8 cellular contexts compared by ENCODE assay signal in the genomic region with DNA sequence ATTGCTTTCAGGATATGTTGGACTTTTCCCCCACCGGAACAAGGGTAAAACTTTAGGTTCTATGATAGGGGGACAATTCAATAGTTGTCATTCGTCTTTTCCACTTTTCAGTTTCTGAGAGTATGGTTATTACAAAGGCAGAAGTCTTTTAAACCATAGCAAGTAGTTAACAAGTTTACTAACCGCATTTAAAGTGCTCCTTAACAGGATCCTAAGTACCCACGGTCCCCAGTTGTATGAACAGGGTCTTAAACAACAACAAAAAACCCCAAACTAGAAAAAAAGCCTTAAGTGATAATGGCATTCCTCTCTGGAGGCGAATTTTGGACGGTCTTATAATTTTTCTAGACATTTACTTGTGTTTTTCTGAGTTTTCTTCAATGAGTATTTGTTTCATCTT. TPM values are rescaled to one million over a fixed set of nuclear protein-coding genes. Genes with fewer than 3 reads are reported as not detected.
DNase-seq lines count a peak whose midpoint lies in the region; ATAC-seq and TF ChIP-seq lines count a peak whose summit lies in the region.

No MANE protein-coding gene starts in this region.

- H3K4me1 ChIP-seq in iPS-20b (ENCODE audit: insufficient read depth, low read length) (peaks cover 5% of the 10 kb centered on the region; the same call in 1 of the 2 replicates), stomach (peaks cover 0 to 53% (median 23%) of the 10 kb centered on the region in 4 donors)

- no peak for TF ChIP-seq CTCF in stomach (IDR thresholded peaks at IDR 0.05)

- POLR2A ChIA-PET in activated CD8-positive, alpha-beta T cell treated with anti-CD3 and anti-CD28 coated beads, Interleukin-2, amount 10 ng/mL, durations not matched to agents 7 days and 5 days (lab: Charles Lee) = interaction anchor here (0.6 to 4.1 kb wide), 3 partner anchors 9 to 95 kb away, joined by 3 to 36 read pairs (median 4); no protein-coding TSS in a partner anchor

- 10 to 14% (median 11%) methylated on average over 6 of the region's 6 CpGs for WGBS in stomach, 5 donors

- peaks cover 47% of the 10 kb centered on the region for H3K4me1 Mint-ChIP-seq in activated CD8-positive, alpha-beta T cell treated with anti-CD3 and anti-CD28 coated beads, Interleukin-2, amount 10 ng/mL, durations not matched to agents 7 days and 5 days (ENCODE audit: low read depth)

- H3K4me3 ChIP-seq in iPS-20b (ENCODE audit: low read length) (peak overlapping the region; percentile 94), stomach (peak overlapping the region; percentile 66 to 79 (median 78))

- CTCF ChIA-PET in activated CD8-positive, alpha-beta T cell treated with anti-CD3 and anti-CD28 coated beads, Interleukin-2, amount 10 ng/mL, durations not matched to agents 7 days and 5 days (lab: Charles Lee) = interaction anchor here (0.9 to 2.0 kb wide), 3 partner anchors 68 to 256 kb away, joined by 3 to 10 read pairs (median 4); no protein-coding TSS in a partner anchor

- H3K9me3 ChIP-seq in iPS-20b (ENCODE audit: insufficient read depth, low read depth, low read length) (no peaks in the 10 kb centered on the region), stomach (no peaks in the 10 kb centered on the region)

- intact Hi-C loops in stomach (cut with DNase I; ENCODE audit: low total_unique reads) = no loop called here

- peak overlapping the region; percentile 98 for H3K27ac Mint-ChIP-seq in activated CD8-positive, alpha-beta T cell treated with anti-CD3 and anti-CD28 coated beads, Interleukin-2, amount 10 ng/mL, durations not matched to agents 7 days and 5 days

- peak overlapping the region; percentile 99 for H3K4me3 Mint-ChIP-seq in activated CD8-positive, alpha-beta T cell treated with anti-CD3 and anti-CD28 coated beads, Interleukin-2, amount 10 ng/mL, durations not matched to agents 7 days and 5 days

- H3K27me3 Mint-ChIP-seq in activated CD8-positive, alpha-beta T cell treated with anti-CD3 and anti-CD28 coated beads, Interleukin-2, amount 10 ng/mL, durations not matched to agents 7 days and 5 days (ENCODE audit: low read depth) = no peaks in the 10 kb centered on the region

- TF ChIP-seq POLR2A in stomach (IDR thresholded peaks at IDR 0.05) = no peak

- no peaks in the 10 kb centered on the region for H3K36me3 ChIP-seq in iPS-20b (ENCODE audit: insufficient read depth, low read depth, low read length)
- peaks cover 0 to 16% (median 0%) of the 10 kb centered on the region in 4 donors for H3K36me3 ChIP-seq in stomach

- peak overlapping the region; percentile 81; the same call in 1 of the 2 replicates for H3K9ac ChIP-seq in iPS-20b (ENCODE audit: low read depth, low read length)

- DNase-seq in NCI-H2107 treated with DMSO at 0.1 percent for 48 hours (lab: John Stamatoyannopoulos, UW; ENCODE audit: unreplicated experiment) = peak; percentile 7
- DNase-seq in NCI-H2107 (lab: John Stamatoyannopoulos, UW) = no peak
- no peak for DNase-seq in activated CD8-positive, alpha-beta T cell treated with anti-CD3 and anti-CD28 coated beads, Interleukin-2, amount 10 ng/mL, durations not matched to agents 7 days and 5 days
- no peak for DNase-seq in stomach
- DNase-seq in SHP77 treated with DMSO at 0.1 percent for 48 hours (lab: John Stamatoyannopoulos, UW) = no peak

- peaks cover 9% of the 10 kb centered on the region for H3K36me3 Mint-ChIP-seq in activated CD8-positive, alpha-beta T cell treated with anti-CD3 and anti-CD28 coated beads, Interleukin-2, amount 10 ng/mL, durations not matched to agents 7 days and 5 days (ENCODE audit: low read depth)

- H3K9me3 Mint-ChIP-seq in activated CD8-positive, alpha-beta T cell treated with anti-CD3 and anti-CD28 coated beads, Interleukin-2, amount 10 ng/mL, durations not matched to agents 7 days and 5 days (ENCODE audit: insufficient read depth) = no peaks in the 10 kb centered on the region

- H3K27ac ChIP-seq in iPS-20b (ENCODE audit: low read length) (no peak overlapping the region), stomach (peak overlapping the region; percentile 52 to 86 (median 82))

- peaks cover 10% of the 10 kb centered on the region; the same call in 1 of the 2 replicates for H3K27me3 ChIP-seq in iPS-20b (ENCODE audit: insufficient read depth, low read length)
- no peaks in the 10 kb centered on the region for H3K27me3 ChIP-seq in stomach

- no peak for TF ChIP-seq EP300 in stomach (IDR thresholded peaks at IDR 0.05)

- no peak for ATAC-seq in activated CD8-positive, alpha-beta T cell treated with anti-CD3 and anti-CD28 coated beads, Interleukin-2, amount 10 ng/mL, durations not matched to agents 7 days and 5 days
- ATAC-seq in HG02678 (IDR thresholded peaks at IDR 0.05; ENCODE audit: unreplicated experiment) (no peak), HG03097 (IDR thresholded peaks at IDR 0.05; ENCODE audit: low FRiP score, unreplicated experiment) (no peak)

RNA-seq across cellular contexts. Expression of a gene that starts 0.8 kb away (rescaled TPM):
- 10 to 100 TPM; 23.9 to 25.5 TPM for total RNA-seq in activated CD8-positive, alpha-beta T cell treated with anti-CD3 and anti-CD28 coated beads, Interleukin-2, amount 10 ng/mL, durations not matched to agents 7 days and 5 days
- total RNA-seq in stomach = 100 to 1,000 TPM in 2 of 5 donors, 10 to 100 TPM in 3; 34.9 to 118 (median 38.5) TPM
- polyA plus RNA-seq in stomach = 10 to 100 TPM; 15.6 to 32.4 (median 29.5) TPM
